ENCODE assay signal across 8 cellular contexts in genomic region chr1:52057876-52058275, GRCh38. TPM values are rescaled to one million over a fixed set of nuclear protein-coding genes. Genes with fewer than 3 reads are reported as not detected.
DNase-seq lines count a peak whose midpoint lies in the region; ATAC-seq and TF ChIP-seq lines count a peak whose summit lies in the region.

No MANE protein-coding gene starts in this region.

- peak overlapping the region; percentile 100 for H3K27ac Mint-ChIP-seq in activated CD4-positive, alpha-beta T cell treated with anti-CD3 and anti-CD28 coated beads, Interleukin-2, amount 10 ng/mL, durations not matched to agents 24 days and 14 days

- H3K4me3 Mint-ChIP-seq in activated CD4-positive, alpha-beta T cell treated with anti-CD3 and anti-CD28 coated beads, Interleukin-2, amount 10 ng/mL, durations not matched to agents 24 days and 14 days: peak overlapping the region; percentile 92

- ATAC-seq in gastrocnemius medialis (no peak), HG03432 (IDR thresholded peaks at IDR 0.05; ENCODE audit: unreplicated experiment) (no peak)

- peaks cover 37 to 49% (median 47%) of the 10 kb centered on the region in 4 donors for H3K4me1 ChIP-seq in esophagus muscularis mucosa
- H3K4me1 ChIP-seq in gastrocnemius medialis: peaks cover 38 to 39% of the 10 kb centered on the region in 2 donors

- H3K27ac ChIP-seq in SK-N-MC (peak overlapping the region; percentile 97), esophagus muscularis mucosa (replicated peaks in 1 of 4) (peak overlapping the region in 3 of 4 donors; percentile 2 to 92 (median 13)), gastrocnemius medialis (peak overlapping the region; percentile 92 to 98 (median 96))

- peaks cover 41% of the 10 kb centered on the region for H3K4me1 Mint-ChIP-seq in activated CD4-positive, alpha-beta T cell treated with anti-CD3 and anti-CD28 coated beads, Interleukin-2, amount 10 ng/mL, durations not matched to agents 24 days and 14 days

- DNase-seq in activated CD4-positive, alpha-beta T cell treated with anti-CD3 and anti-CD28 coated beads, Interleukin-2, amount 10 ng/mL, durations not matched to agents 24 days and 14 days: no peak
- DNase-seq in activated CD4-positive, alpha-beta T cell treated with anti-CD3 and anti-CD28 coated beads, Interleukin-2, amount 50 U/mL, for 1 hour: no peak
- no peak for DNase-seq in SK-N-MC (ENCODE audit: low read depth, low spot score)
- DNase-seq in esophagus muscularis mucosa (ENCODE audit: extremely low spot score): no peak
- no peak for DNase-seq in gastrocnemius medialis
- DNase-seq in ACHN: no peak
- DNase-seq in activated CD8-positive, alpha-beta memory T cell treated with anti-CD3 and anti-CD28 coated beads, Interleukin-2, amount 50 U/mL, for 48 hours: no peak

- H3K27me3 ChIP-seq in esophagus muscularis mucosa: no peaks in the 10 kb centered on the region
- no peaks in the 10 kb centered on the region for H3K27me3 ChIP-seq in gastrocnemius medialis

- H3K9me3 Mint-ChIP-seq in activated CD4-positive, alpha-beta T cell treated with anti-CD3 and anti-CD28 coated beads, Interleukin-2, amount 10 ng/mL, durations not matched to agents 24 days and 14 days: no peaks in the 10 kb centered on the region

- TF ChIP-seq CTCF in esophagus muscularis mucosa (IDR thresholded peaks at IDR 0.05) (no peak), gastrocnemius medialis (IDR thresholded peaks at IDR 0.05 in 4 of 5, conservative IDR thresholded peaks at IDR 0.05 in 1 of 5) (no peak)

- peak overlapping the region; percentile 96 for H3K9ac ChIP-seq in SK-N-MC (ENCODE audit: insufficient read length)

- in situ Hi-C loops in gastrocnemius medialis (cut with MboI; ENCODE audit: low sequenced_read_pairs in 4 of 4) (no loop called here), ACHN (cut with HindIII; ENCODE audit: low pct_ligation_motif_present, low pct_unique_long_range_greater_than_20kb, low sequenced_read_pairs) (no loop called here)

- H3K9me3 ChIP-seq in SK-N-MC (ENCODE audit: low read depth, low read length) (no peaks in the 10 kb centered on the region), esophagus muscularis mucosa (no peaks in the 10 kb centered on the region), gastrocnemius medialis (no peaks in the 10 kb centered on the region)

- H3K27me3 Mint-ChIP-seq in activated CD4-positive, alpha-beta T cell treated with anti-CD3 and anti-CD28 coated beads, Interleukin-2, amount 10 ng/mL, durations not matched to agents 24 days and 14 days: no peaks in the 10 kb centered on the region

- TF ChIP-seq EP300 in esophagus muscularis mucosa (IDR thresholded peaks at IDR 0.05): no peak

- peak overlapping the region; percentile 93 for H3K4me3 ChIP-seq in SK-N-MC
- peak overlapping the region in 1 of 4 donors; percentile 87 for H3K4me3 ChIP-seq in esophagus muscularis mucosa
- H3K4me3 ChIP-seq in gastrocnemius medialis: peak overlapping the region in 2 of 4 donors; percentile 84 to 87

- H3K36me3 ChIP-seq in SK-N-MC (ENCODE audit: insufficient read depth, low read length) (peaks cover 36% of the 10 kb centered on the region), esophagus muscularis mucosa (peaks cover 11 to 37% (median 27%) of the 10 kb centered on the region in 4 donors), gastrocnemius medialis (peaks cover 0 to 26% of the 10 kb centered on the region in 2 donors)

- peaks cover 38% of the 10 kb centered on the region for H3K36me3 Mint-ChIP-seq in activated CD4-positive, alpha-beta T cell treated with anti-CD3 and anti-CD28 coated beads, Interleukin-2, amount 10 ng/mL, durations not matched to agents 24 days and 14 days (ENCODE audit: low read depth)

- TF ChIP-seq POLR2A in esophagus muscularis mucosa (IDR thresholded peaks at IDR 0.05; ENCODE audit: low read depth) (no peak), gastrocnemius medialis (IDR thresholded peaks at IDR 0.05) (no peak)

- intact Hi-C loops in activated CD4-positive, alpha-beta T cell treated with anti-CD3 and anti-CD28 coated beads, Interleukin-2, amount 10 ng/mL, durations not matched to agents 24 days and 14 days (cut with micrococcal nuclease): loop anchor here (2.0 to 10.0 kb wide), 7 partner anchors 83 to 1269 kb away; partner anchors contain the start of genes ECHDC2, EPS15, GPX7 and LRP8
- intact Hi-C loops in esophagus muscularis mucosa (cut with DNase I): no loop called here
- intact Hi-C loops in gastrocnemius medialis (cut with DNase I; ENCODE audit: low total_unique reads): loop anchor here (2.0 to 5.0 kb wide), 3 partner anchors 84 to 1889 kb away; partner anchors contain the start of genes IFT25, LRRC42, NRDC and ZFYVE9

RNA-seq across cellular contexts. Expression of gene BTF3L4, which starts 1.8 kb away (rescaled TPM):
- total RNA-seq in activated CD4-positive, alpha-beta T cell treated with anti-CD3 and anti-CD28 coated beads, Interleukin-2, amount 10 ng/mL, durations not matched to agents 24 days and 14 days: 48.0 and 50.0 TPM in 2 replicates
- total RNA-seq in esophagus muscularis mucosa (10 to 100 TPM; 22.6 to 48.5 (median 30.2) TPM), gastrocnemius medialis (10 to 100 TPM; 68.4 to 92.9 (median 72.4) TPM)

RNA-seq across cellular contexts. Expression of gene TXNDC12, which starts 2.9 kb away (rescaled TPM):
- 43.0 and 44.8 TPM in 2 replicates for total RNA-seq in activated CD4-positive, alpha-beta T cell treated with anti-CD3 and anti-CD28 coated beads, Interleukin-2, amount 10 ng/mL, durations not matched to agents 24 days and 14 days
- total RNA-seq in esophagus muscularis mucosa (10 to 100 TPM; 13.7 to 25.8 (median 15.8) TPM), gastrocnemius medialis (10 to 100 TPM; 19.8 to 25.3 (median 23.3) TPM)

RNA-seq across cellular contexts. Expression of gene KTI12, which starts 24.3 kb away (rescaled TPM):
- total RNA-seq in activated CD4-positive, alpha-beta T cell treated with anti-CD3 and anti-CD28 coated beads, Interleukin-2, amount 10 ng/mL, durations not matched to agents 24 days and 14 days: 20.4 and 22.3 TPM in 2 replicates
- total RNA-seq in esophagus muscularis mucosa: 10 to 100 TPM in 1 of 4 donors, 1 to 10 TPM in 3; 6.6 to 11.1 (median 8.8) TPM
- total RNA-seq in gastrocnemius medialis: 1 to 10 TPM; 3.4 to 5.9 (median 5.1) TPM

Comparison
In these comparisons a context has a peak if more than half of its experiments do, and no peak if none do; other contexts are left out.
1. H3K27ac ChIP-seq: peak in every context shown above with its lines; median percentile 97 in SK-N-MC; 96 in gastrocnemius medialis; 13 in esophagus muscularis mucosa.